ENCODE assay signal across 1 cellular context in the genomic region with DNA sequence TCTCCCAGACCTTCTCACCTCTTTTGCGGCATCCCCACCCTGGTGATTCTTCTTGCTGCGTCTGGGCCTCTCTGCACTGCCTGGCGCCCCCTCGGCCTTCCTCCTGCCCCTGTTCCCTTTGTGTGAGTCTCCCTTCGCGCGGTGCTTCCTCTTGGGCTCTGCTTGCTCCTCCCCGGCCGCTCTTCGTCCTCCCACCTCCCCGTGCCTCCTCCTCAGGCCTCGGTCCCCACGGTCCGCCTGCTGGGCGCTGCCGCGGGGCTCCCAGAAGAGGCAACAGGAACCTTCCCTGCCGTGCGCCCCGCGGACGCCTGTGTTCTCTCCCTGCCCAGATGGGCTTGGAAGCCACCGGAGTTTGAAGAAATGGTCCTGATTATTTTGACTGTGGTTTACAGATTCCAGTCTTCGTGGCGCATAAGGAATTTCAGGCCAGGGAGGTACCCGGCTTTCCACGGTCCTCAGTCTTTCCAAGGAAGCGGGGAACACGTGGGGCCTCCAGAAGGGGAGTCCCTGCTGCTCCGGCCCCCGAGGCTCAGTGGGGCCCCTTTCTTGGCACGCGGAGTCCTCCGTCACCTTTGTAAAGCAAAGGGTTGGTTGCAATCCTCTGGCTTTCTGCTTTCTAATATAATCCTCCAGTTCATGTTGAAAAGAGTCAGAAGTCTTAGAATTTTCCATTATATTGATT.
A peak's percentile ranks its signal among the peaks of the same experiment; 100 is the strongest.
TF ChIP-seq lines count a peak whose summit lies in the region.

No MANE protein-coding gene starts in this region.

TF ChIP-seq in K562, 482 proteins besides CTCF, POLR2A, EP300 and RAD21:
- peak; percentile 77 for TF ChIP-seq ZNF263 (CRISPR knock-in tag; IDR thresholded peaks at IDR 0.05; ENCODE audit: borderline replicate concordance)
- TF ChIP-seq KAT7 (CRISPR knock-in tag; IDR thresholded peaks at IDR 0.05; ENCODE audit: borderline replicate concordance) = no peak
